1 cellular context compared by ENCODE assay signal in genomic region chr1:154856544-154856943, GRCh38.
TF ChIP-seq lines count a peak whose summit lies in the region.

No MANE protein-coding gene starts in this region.

TF ChIP-seq in H1, 55 proteins besides CTCF, POLR2A, EP300 and RAD21 (continued from another document):
- TF ChIP-seq PHF8 (conservative IDR thresholded peaks at IDR 0.05; ENCODE audit: low read depth, low read length): no peak
- no peak for TF ChIP-seq CHD7 (IDR thresholded peaks at IDR 0.05; ENCODE audit: insufficient replicate concordance, low read length)
- TF ChIP-seq TAF1 (IDR thresholded peaks at IDR 0.05; ENCODE audit: low read depth, low read length): no peak
- TF ChIP-seq RXRA (IDR thresholded peaks at IDR 0.05; ENCODE audit: insufficient read depth, low read depth, low read length): no peak
- no peak for TF ChIP-seq RFX5 (IDR thresholded peaks at IDR 0.05; ENCODE audit: borderline replicate concordance, low read depth, low read length)
- TF ChIP-seq KDM4A (IDR thresholded peaks at IDR 0.05; ENCODE audit: low read depth, low read length, severe bottlenecking): no peak
- no peak for TF ChIP-seq KDM1A (IDR thresholded peaks at IDR 0.05; ENCODE audit: borderline replicate concordance, low read length)
- TF ChIP-seq SIRT6 (IDR thresholded peaks at IDR 0.05; ENCODE audit: low read length): no peak
